In the genomic region with DNA sequence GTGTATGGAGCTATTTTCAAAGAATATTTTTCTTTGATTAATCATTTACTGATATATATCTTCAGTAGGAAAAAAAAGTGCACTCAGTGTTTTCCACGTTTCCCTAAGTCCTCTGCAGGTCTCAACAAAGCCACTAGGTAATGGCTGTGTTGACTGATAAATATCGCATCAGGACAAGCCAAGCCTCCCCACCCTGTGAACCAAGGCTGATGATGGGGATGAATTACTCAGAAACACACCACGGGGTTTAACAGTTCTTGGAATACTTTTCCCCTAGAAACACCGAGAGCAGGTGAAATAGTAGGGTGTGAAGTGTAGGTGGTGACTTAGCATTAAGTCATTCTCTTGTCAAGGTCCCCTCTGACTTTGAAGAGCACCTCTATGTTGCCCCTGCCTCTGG, we compare ENCODE assay signal across 31 cellular contexts.
"Had no signal": no experiment of that assay in that cellular context is flagged by ENCODE, and none has a peak within 500 bp of the region (broad histone marks: within the 10 kb centered on the region; RNA-seq: fewer than 3 reads in every experiment).

No MANE protein-coding gene starts in this region.

- H3K9me3 ChIP-seq: body of pancreas, gastrocnemius medialis, heart left ventricle had no signal

- H3K36me3 ChIP-seq: gastrocnemius medialis, heart left ventricle, WERI-Rb-1 had no signal

- FAIRE-seq: colon, endometrium, endothelial cell of umbilical vein had no signal

- DNase-seq: activated B cell treated with CpG ODN at 0.5 μM for 24 hours; activated CD4-positive, alpha-beta T cell treated with anti-CD3 and anti-CD28 coated beads for 48 hours; activated CD4-positive, alpha-beta T cell treated with anti-CD3 and anti-CD28 coated beads, Interleukin-2, amount 50 U/mL, for 1 hour; activated CD4-positive, alpha-beta T cell treated with anti-CD3 and anti-CD28 coated beads, Interleukin-2, amount 50 U/mL, for 48 hours; activated CD8-positive, alpha-beta memory T cell treated with anti-CD3 and anti-CD28 coated beads for 24 hours; activated CD8-positive, alpha-beta T cell treated with anti-CD3 and anti-CD28 coated beads for 36 hours; activated effector memory CD4-positive, alpha-beta T cell treated with Interleukin-2 at 50 U/mL for 16 hours; activated gamma-delta T cell treated with Interleukin-2 at 50 U/mL for 16 hours; activated naive CD4-positive, alpha-beta T cell treated with anti-CD3 and anti-CD28 coated beads, Interleukin-2, amount 50 U/mL, for 16 hours; activated naive CD4-positive, alpha-beta T cell treated with Interleukin-2 at 50 U/mL for 16 hours; activated T-cell treated with anti-CD3 and anti-CD28 coated beads, Interleukin-2, amount 50 U/mL, for 4 hours; amygdala; aorta; body of pancreas; cortex of kidney; dermis blood vessel endothelial cell; effector CD8-positive, alpha-beta T cell; foreskin fibroblast; gastrocnemius medialis; glutamatergic neuron; heart left ventricle; T-helper 1 cell; T-helper 17 cell; T1000; WERI-Rb-1 had no signal

- H3K27me3 ChIP-seq: body of pancreas, gastrocnemius medialis, heart left ventricle had no signal

- H3K4me1 ChIP-seq: body of pancreas, gastrocnemius medialis, heart left ventricle had no signal

- H3K27ac ChIP-seq: body of pancreas, gastrocnemius medialis, heart left ventricle, WERI-Rb-1 had no signal

- H3K4me3 ChIP-seq: body of pancreas, gastrocnemius medialis, heart left ventricle had no signal

- ATAC-seq: activated CD4-positive, CD25-positive, alpha-beta regulatory T cell treated with anti-CD3 and anti-CD28 coated beads, Interleukin-2, amount 50 U/mL, for 24 hours; activated CD8-positive, alpha-beta T cell treated with anti-CD3 and anti-CD28 coated beads for 36 hours; activated T-cell treated with anti-CD3 and anti-CD28 coated beads, Interleukin-2, amount 50 U/mL, for 4 hours; activated T-helper 17 cell treated with anti-CD3 and anti-CD28 coated beads, Interleukin-2, amount 50 U/mL, for 72 hours; body of pancreas; esophagus mucosa; gastrocnemius medialis; heart left ventricle; T-helper 17 cell had no signal
